Comparison of ENCODE assay signal across 1 cellular context in the genomic region with DNA sequence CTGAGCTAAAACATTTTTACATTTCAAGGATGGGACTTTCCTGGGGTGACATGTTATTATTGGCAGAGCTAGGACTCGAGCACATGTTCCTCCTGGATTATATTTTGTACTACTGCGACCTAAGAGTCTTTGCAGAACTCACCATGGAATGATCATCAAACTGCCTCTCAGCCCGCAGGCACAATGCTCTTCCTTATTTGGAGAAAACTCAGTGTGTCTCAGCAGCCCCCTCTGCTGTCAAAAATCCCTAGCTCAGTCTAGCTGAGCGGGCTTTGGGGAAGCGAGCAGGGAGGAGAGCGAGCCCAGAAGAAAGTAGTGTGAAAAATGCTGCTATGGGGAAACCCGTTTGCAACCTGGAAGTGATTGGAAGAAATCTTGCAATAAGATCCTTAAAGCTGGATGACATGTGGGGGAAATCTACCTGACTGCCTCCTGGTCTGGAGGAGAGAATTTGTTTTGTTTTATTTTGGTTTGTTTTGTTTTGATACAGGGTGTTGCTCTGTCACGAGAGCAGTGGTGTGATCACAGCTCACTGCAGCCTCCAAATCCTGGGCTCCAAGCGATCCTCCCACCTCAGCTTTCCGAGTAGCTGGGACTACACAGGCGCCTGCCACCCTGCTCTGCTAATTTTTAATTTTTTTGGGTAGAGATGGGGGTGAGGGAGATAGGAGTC.
TF ChIP-seq lines count a peak whose summit lies in the region.

No MANE protein-coding gene starts in this region.

TF ChIP-seq in GM23338, 12 proteins besides CTCF, POLR2A, EP300 and RAD21 (continued from another document):
- TF ChIP-seq, protein P1, sequence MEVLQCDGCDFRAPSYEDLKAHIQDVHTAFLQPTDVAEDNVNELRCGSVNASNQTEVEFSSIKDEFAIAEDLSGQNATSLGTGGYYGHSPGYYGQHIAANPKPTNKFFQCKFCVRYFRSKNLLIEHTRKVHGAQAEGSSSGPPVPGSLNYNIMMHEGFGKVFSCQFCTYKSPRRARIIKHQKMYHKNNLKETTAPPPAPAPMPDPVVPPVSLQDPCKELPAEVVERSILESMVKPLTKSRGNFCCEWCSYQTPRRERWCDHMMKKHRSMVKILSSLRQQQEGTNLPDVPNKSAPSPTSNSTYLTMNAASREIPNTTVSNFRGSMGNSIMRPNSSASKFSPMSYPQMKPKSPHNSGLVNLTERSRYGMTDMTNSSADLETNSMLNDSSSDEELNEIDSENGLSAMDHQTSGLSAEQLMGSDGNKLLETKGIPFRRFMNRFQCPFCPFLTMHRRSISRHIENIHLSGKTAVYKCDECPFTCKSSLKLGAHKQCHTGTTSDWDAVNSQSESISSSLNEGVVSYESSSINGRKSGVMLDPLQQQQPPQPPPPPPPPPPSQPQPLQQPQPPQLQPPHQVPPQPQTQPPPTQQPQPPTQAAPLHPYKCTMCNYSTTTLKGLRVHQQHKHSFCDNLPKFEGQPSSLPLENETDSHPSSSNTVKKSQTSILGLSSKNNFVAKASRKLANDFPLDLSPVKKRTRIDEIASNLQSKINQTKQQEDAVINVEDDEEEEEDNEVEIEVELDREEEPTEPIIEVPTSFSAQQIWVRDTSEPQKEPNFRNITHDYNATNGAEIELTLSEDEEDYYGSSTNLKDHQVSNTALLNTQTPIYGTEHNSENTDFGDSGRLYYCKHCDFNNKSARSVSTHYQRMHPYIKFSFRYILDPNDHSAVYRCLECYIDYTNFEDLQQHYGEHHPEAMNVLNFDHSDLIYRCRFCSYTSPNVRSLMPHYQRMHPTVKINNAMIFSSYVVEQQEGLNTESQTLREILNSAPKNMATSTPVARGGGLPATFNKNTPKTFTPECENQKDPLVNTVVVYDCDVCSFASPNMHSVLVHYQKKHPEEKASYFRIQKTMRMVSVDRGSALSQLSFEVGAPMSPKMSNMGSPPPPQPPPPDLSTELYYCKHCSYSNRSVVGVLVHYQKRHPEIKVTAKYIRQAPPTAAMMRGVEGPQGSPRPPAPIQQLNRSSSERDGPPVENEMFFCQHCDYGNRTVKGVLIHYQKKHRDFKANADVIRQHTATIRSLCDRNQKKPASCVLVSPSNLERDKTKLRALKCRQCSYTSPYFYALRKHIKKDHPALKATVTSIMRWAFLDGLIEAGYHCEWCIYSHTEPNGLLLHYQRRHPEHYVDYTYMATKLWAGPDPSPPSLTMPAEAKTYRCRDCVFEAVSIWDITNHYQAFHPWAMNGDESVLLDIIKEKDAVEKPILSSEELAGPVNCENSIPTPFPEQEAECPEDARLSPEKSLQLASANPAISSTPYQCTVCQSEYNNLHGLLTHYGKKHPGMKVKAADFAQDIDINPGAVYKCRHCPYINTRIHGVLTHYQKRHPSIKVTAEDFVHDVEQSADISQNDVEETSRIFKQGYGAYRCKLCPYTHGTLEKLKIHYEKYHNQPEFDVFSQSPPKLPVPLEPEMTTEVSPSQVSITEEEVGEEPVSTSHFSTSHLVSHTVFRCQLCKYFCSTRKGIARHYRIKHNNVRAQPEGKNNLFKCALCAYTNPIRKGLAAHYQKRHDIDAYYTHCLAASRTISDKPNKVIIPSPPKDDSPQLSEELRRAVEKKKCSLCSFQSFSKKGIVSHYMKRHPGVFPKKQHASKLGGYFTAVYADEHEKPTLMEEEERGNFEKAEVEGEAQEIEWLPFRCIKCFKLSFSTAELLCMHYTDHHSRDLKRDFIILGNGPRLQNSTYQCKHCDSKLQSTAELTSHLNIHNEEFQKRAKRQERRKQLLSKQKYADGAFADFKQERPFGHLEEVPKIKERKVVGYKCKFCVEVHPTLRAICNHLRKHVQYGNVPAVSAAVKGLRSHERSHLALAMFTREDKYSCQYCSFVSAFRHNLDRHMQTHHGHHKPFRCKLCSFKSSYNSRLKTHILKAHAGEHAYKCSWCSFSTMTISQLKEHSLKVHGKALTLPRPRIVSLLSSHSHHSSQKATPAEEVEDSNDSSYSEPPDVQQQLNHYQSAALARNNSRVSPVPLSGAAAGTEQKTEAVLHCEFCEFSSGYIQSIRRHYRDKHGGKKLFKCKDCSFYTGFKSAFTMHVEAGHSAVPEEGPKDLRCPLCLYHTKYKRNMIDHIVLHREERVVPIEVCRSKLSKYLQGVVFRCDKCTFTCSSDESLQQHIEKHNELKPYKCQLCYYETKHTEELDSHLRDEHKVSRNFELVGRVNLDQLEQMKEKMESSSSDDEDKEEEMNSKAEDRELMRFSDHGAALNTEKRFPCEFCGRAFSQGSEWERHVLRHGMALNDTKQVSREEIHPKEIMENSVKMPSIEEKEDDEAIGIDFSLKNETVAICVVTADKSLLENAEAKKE (CRISPR knock-in tag; IDR thresholded peaks at IDR 0.05) = 0 out of 2 replicates have a peak, but pooled peaks have one; percentile 5
- no peak for TF ChIP-seq EZH2phosphoT487 (IDR thresholded peaks at IDR 0.05; ENCODE audit: unreplicated experiment)
- no peak for TF ChIP-seq STAT1 (IDR thresholded peaks at IDR 0.05; ENCODE audit: unreplicated experiment)
- TF ChIP-seq POLR2AphosphoS5 (IDR thresholded peaks at IDR 0.05; ENCODE audit: low read depth) = no peak
- no peak for TF ChIP-seq NANOG (IDR thresholded peaks at IDR 0.05; ENCODE audit: borderline replicate concordance)
TF ChIP-seq in GM23338: peak in this region for 2.
